Comparison of ENCODE assay signal across 21 cellular contexts in genomic region chr10:79483299-79483698, GRCh38. TPM values are rescaled to one million over a fixed set of nuclear protein-coding genes. Genes with fewer than 3 reads are reported as not detected.
DNase-seq lines count a peak whose midpoint lies in the region; ATAC-seq and TF ChIP-seq lines count a peak whose summit lies in the region.
"Had no signal": no experiment of that assay in that cellular context is flagged by ENCODE, and none has a peak within 500 bp of the region (broad histone marks: within the 10 kb centered on the region; RNA-seq: fewer than 3 reads in every experiment).

No MANE protein-coding gene starts in this region.

- H2AK9ac ChIP-seq in IMR-90 (replicated peaks; ENCODE audit: low read depth, low read length, poor library complexity), result no peak overlapping the region

- H2AK5ac ChIP-seq in IMR-90 (ENCODE audit: low read depth, low read length), result no peak overlapping the region

- H3K23ac ChIP-seq in IMR-90 (ENCODE audit: low read depth, low read length), result no peak overlapping the region

- no peaks in the 10 kb centered on the region for H4K20me1 ChIP-seq in IMR-90 (ENCODE audit: insufficient read depth, low read length)

- H3K9me1 ChIP-seq in IMR-90 (ENCODE audit: insufficient read depth, low read length), result peaks cover 15% of the 10 kb centered on the region

- peaks cover 15% of the 10 kb centered on the region for H3K4me1 ChIP-seq in IMR-90 (ENCODE audit: control insufficient read depth, insufficient read depth, low read length)
- H3K4me1 ChIP-seq in muscle layer of duodenum (ENCODE audit: control insufficient read depth in 1 of 2, insufficient read depth in 2 of 2, low read length in 2 of 2), result peaks cover 0 to 9% of the 10 kb centered on the region in 2 donors
- H3K4me1 ChIP-seq in tibial artery, result peaks cover 0 to 24% (median 14%) of the 10 kb centered on the region in 4 donors

- H3K27me3 ChIP-seq in IMR-90 (ENCODE audit: control insufficient read depth, insufficient read depth, low read length) (no peaks in the 10 kb centered on the region), muscle layer of duodenum (ENCODE audit: low read depth, low read length) (no peaks in the 10 kb centered on the region), tibial artery (no peaks in the 10 kb centered on the region)

- CTCF ChIA-PET in IMR-90 (lab: Yijun Ruan, JAX), result no interaction called here
- CTCF ChIA-PET in HEK293T (lab: Yijun Ruan, JAX), result interaction anchor here (0.8 kb wide), 1 partner anchor 14 kb away, joined by 4 read pairs; no protein-coding TSS in a partner anchor
- CTCF ChIA-PET in RWPE1 (lab: Yijun Ruan, JAX), result interaction anchor here (0.6 kb wide), 1 partner anchor 459 kb away, joined by 3 read pairs; no protein-coding TSS in a partner anchor

- H2BK120ac ChIP-seq in IMR-90 (ENCODE audit: low read depth, low read length), result no peak overlapping the region

- H3K36me3 ChIP-seq in IMR-90 (ENCODE audit: control insufficient read depth, insufficient read depth, low read length) (no peaks in the 10 kb centered on the region), muscle layer of duodenum (ENCODE audit: control insufficient read depth in 1 of 2, insufficient read depth in 2 of 2, low read length in 2 of 2) (no peaks in the 10 kb centered on the region), tibial artery (no peaks in the 10 kb centered on the region)

- no peak overlapping the region for H2BK5ac ChIP-seq in IMR-90 (ENCODE audit: low read depth, low read length, poor library complexity, severe bottlenecking)

- TF ChIP-seq RAD21 in IMR-90 (IDR thresholded peaks at IDR 0.05; ENCODE audit: low read length), result no peak

- no peaks in the 10 kb centered on the region for H3K79me1 ChIP-seq in IMR-90 (ENCODE audit: low read depth in 1 of 2, low read length in 2 of 2)

- no peak for ATAC-seq in IMR-90 (ENCODE audit: low read depth)
- ATAC-seq: activated CD8-positive, alpha-beta T cell treated with anti-CD3 and anti-CD28 coated beads for 36 hours; effector memory CD8-positive, alpha-beta T cell; stimulated activated naive B cell treated with anti-CD40 and anti-IgM and Interleukin-4, amounts not matched to agents 10 μg/mL and 1 μg/mL and 100 μg/mL, for 72 hours had no signal

- no peak overlapping the region for H3K18ac ChIP-seq in IMR-90 (ENCODE audit: low read depth, low read length)

- H3K27ac ChIP-seq in IMR-90 (ENCODE audit: insufficient read depth, low read length) (no peak overlapping the region), muscle layer of duodenum (ENCODE audit: low read length) (peak overlapping the region; percentile 42), tibial artery (peak overlapping the region; percentile 26 to 42), RWPE1 (no peak overlapping the region)

- H4K8ac ChIP-seq in IMR-90 (ENCODE audit: low read depth in 2 of 2, low read length in 2 of 2), result no peak overlapping the region

- no peak overlapping the region for H4K91ac ChIP-seq in IMR-90 (ENCODE audit: insufficient read depth, low read depth, low read length)

- no peak overlapping the region for H3K56ac ChIP-seq in IMR-90 (ENCODE audit: extremely low read depth, insufficient read depth, low read length)

- H4K5ac ChIP-seq in IMR-90 (ENCODE audit: low read depth, low read length), result no peak overlapping the region

- no CpG with 5 or more reads among the region's 3 CpGs for WGBS in IMR-90 (ENCODE audit: extremely low coverage in 2 of 2, insufficient read length in 1 of 2), 2 experiments

- H2BK15ac ChIP-seq in IMR-90 (ENCODE audit: low read depth, low read length), result no peak overlapping the region

- no peaks in the 10 kb centered on the region for H3K9me3 ChIP-seq in IMR-90 (ENCODE audit: control insufficient read depth, insufficient read depth, low read length)
- no peaks in the 10 kb centered on the region for H3K9me3 ChIP-seq in muscle layer of duodenum (ENCODE audit: control insufficient read depth in 1 of 2, low read length in 2 of 2)
- H3K9me3 ChIP-seq in tibial artery, result no peaks in the 10 kb centered on the region

- in situ Hi-C loops in IMR-90 (cut with MboI; ENCODE audit: low sequenced_read_pairs), result loop anchor here (25.0 kb wide), 1 partner anchor 96 kb away; no protein-coding TSS in a partner anchor

- no peak overlapping the region for H2BK20ac ChIP-seq in IMR-90 (ENCODE audit: low read depth, low read length)

- dilution Hi-C loops in IMR-90 (cut with HindIII; ENCODE audit: low sequenced_read_pairs, unreplicated experiment), result no loop called here

- no peak overlapping the region for H2AFZ ChIP-seq in IMR-90 (replicated peaks; ENCODE audit: low read length, poor library complexity)

- no peak for TF ChIP-seq POLR2A in IMR-90 (IDR thresholded peaks at IDR 0.05; ENCODE audit: low read depth, low read length)

- DNase-seq in IMR-90, result no peak
- peak; percentile 23 for DNase-seq in dedifferentiated amniotic fluid mesenchymal stem cell (ENCODE audit: extremely low spot score)
- DNase-seq in tibial artery, result no peak
- no peak for DNase-seq in HEK293T (ENCODE audit: extremely low spot score)
- no peak for DNase-seq in RWPE1 (ENCODE audit: low spot score)
- no peak for DNase-seq in SHP77 treated with DMSO at 0.1 percent for 48 hours (lab: John Stamatoyannopoulos, UW)
- DNase-seq: activated CD8-positive, alpha-beta T cell treated with anti-CD3 and anti-CD28 coated beads for 36 hours; activated naive CD4-positive, alpha-beta T cell treated with Interleukin-2 at 50 U/mL for 16 hours; activated T-cell treated with anti-CD3 and anti-CD28 coated beads, Interleukin-2, amount 50 U/mL, for 24 hours; DND-41; effector memory CD8-positive, alpha-beta T cell; hippocampal formation; Kasumi-1; NCI-H1048; NCI-H2029; NCI-H446; NK-92 treated with Interleukin-12 subunit alpha and Interleukin-12 subunit beta, amount 100 ng/mL, for 24 hours; nucleus accumbens; stimulated activated naive B cell treated with anti-CD40 and anti-IgM and Interleukin-4, amounts not matched to agents 10 μg/mL and 1 μg/mL and 100 μg/mL, for 72 hours; T1000 had no signal

- BruUV-seq in IMR-90 (replicated peaks; lab: Mats Ljungman, UMichigan), result no TSS peak

- intact Hi-C loops in IMR-90 (cut with micrococcal nuclease) (no loop called here), tibial artery (cut with DNase I; ENCODE audit: low total_unique reads) (no loop called here)

- H3K4ac ChIP-seq in IMR-90 (ENCODE audit: low read depth, low read length), result no peak overlapping the region

- POLR2A ChIA-PET in IMR-90 (lab: Charles Lee; ENCODE audit: unreplicated experiment) (no interaction called here), HEK293T (lab: Yijun Ruan, JAX) (no interaction called here), RWPE1 (lab: Yijun Ruan, JAX; ENCODE audit: low non-redundant PET) (no interaction called here)

- no peak for TF ChIP-seq CTCF in IMR-90 (conservative IDR thresholded peaks at IDR 0.05; ENCODE audit: low read depth, low read length)
- TF ChIP-seq CTCF in tibial artery (IDR thresholded peaks at IDR 0.05), result no peak
- no peak for TF ChIP-seq CTCF in RWPE1 (conservative IDR thresholded peaks at IDR 0.05; ENCODE audit: low read depth)

- no peak overlapping the region for H3K4me2 ChIP-seq in IMR-90 (ENCODE audit: low read depth, low read length)

- no peak overlapping the region for H3K4me3 ChIP-seq in IMR-90 (ENCODE audit: insufficient read depth, low read depth, low read length)
- no peak overlapping the region for H3K4me3 ChIP-seq in muscle layer of duodenum (ENCODE audit: low read depth in 1 of 2, low read length in 2 of 2)
- no peak overlapping the region for H3K4me3 ChIP-seq in tibial artery

- H3K9ac ChIP-seq in IMR-90 (ENCODE audit: low read depth, low read length), result no peak overlapping the region

- no peak overlapping the region for H3K14ac ChIP-seq in IMR-90 (replicated peaks; ENCODE audit: low read depth, low read length)

TF ChIP-seq in IMR-90, 13 proteins besides CTCF, POLR2A, EP300 and RAD21:
- TF ChIP-seq SMC3 (IDR thresholded peaks at IDR 0.05; ENCODE audit: low read depth, low read length), result no peak
- peak; percentile 14; the same call in 1 of the 2 replicates for TF ChIP-seq CEBPB (IDR thresholded peaks at IDR 0.05; ENCODE audit: low read depth, low read length)

TF ChIP-seq in HEK293T, 16 proteins besides CTCF, POLR2A, EP300 and RAD21:
- TF ChIP-seq L3MBTL2 (conservative IDR thresholded peaks at IDR 0.05) (no peak), ZNF384 (IDR thresholded peaks at IDR 0.05) (no peak), SUZ12 (IDR thresholded peaks at IDR 0.05) (no peak), NFRKB (IDR thresholded peaks at IDR 0.05) (no peak)

RNA-seq across cellular contexts. Expression of gene EIF5AL1, which starts 29.0 kb away (rescaled TPM):
- 1.1 and 1.7 TPM in 2 replicates for total RNA-seq in IMR-90 (2012; rRNA removed)
- 0.59 and 1.4 TPM in 2 replicates for polyA plus RNA-seq in IMR-90 (2012; rRNA removed)
- 0.14 and 0.64 TPM in 2 replicates for polyA plus RNA-seq in IMR-90 (2012; cell fraction: cytosol; rRNA removed)
- 0.45 and 0.69 TPM in 2 replicates for polyA plus RNA-seq in IMR-90 (2012; cell fraction: nucleus; rRNA removed; ENCODE audit: low replicate concordance)

RNA-seq across cellular contexts. Expression of gene ZCCHC24, which starts 37.9 kb away (rescaled TPM):
- 12.2 and 15.1 TPM in 2 replicates for total RNA-seq in IMR-90 (2012; rRNA removed)
- 25.9 and 29.9 TPM in 2 replicates for polyA plus RNA-seq in IMR-90 (2012; rRNA removed)
- 19.8 and 29.3 TPM in 2 replicates for polyA plus RNA-seq in IMR-90 (2012; cell fraction: cytosol; rRNA removed)
- polyA plus RNA-seq in IMR-90 (2012; cell fraction: nucleus; rRNA removed; ENCODE audit: low replicate concordance), result 22.4 and 28.3 TPM in 2 replicates

Comparison
In these comparisons a context has a peak if more than half of its experiments do, and no peak if none do; other contexts are left out.
1. H3K27ac ChIP-seq: peak in muscle layer of duodenum (single experiment) and tibial artery (2 of 2); none in IMR-90 (single experiment) and RWPE1 (single experiment).